8 cellular contexts compared by ENCODE assay signal in the genomic region with DNA sequence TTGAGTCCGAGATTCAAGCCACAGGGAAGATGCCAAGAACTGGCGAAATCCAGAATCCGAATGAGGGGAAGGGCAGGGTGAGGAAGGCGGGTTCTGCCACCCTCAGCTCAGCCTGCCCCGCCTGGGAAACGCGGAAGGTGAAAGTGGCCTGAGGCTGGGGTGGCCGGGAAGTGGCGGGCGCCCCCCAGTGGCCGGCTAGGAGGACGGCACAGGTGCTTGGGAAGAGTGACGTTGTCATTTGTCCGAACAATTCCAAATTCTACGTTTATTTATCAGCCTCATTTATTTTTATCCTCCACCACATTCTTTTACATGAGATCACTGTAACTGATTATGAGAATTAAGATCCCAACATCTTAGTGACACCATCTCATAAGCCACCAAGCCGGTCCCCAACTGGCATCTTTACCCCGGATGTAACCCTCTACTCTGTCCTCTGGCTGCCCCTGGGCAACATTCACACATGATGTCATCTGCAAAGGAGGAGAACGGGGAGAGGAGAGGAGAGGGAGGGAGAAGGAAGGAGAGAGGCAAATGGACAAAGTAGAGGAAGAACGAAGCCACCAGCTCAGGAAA. TPM values are rescaled to one million over a fixed set of nuclear protein-coding genes. Genes with fewer than 3 reads are reported as not detected.
DNase-seq lines count a peak whose midpoint lies in the region; ATAC-seq, FAIRE-seq and TF ChIP-seq lines count a peak whose summit lies in the region.

No MANE protein-coding gene starts in this region.

- H3K4me3 Mint-ChIP-seq in activated naive CD4-positive, alpha-beta T cell treated with anti-CD3 and anti-CD28 coated beads for 36 hours: no peak overlapping the region
- H3K4me3 Mint-ChIP-seq in glutamatergic neuron (ENCODE audit: unreplicated experiment): peak overlapping the region; percentile 39

- in situ Hi-C loops in IMR-90 (cut with MboI; ENCODE audit: low sequenced_read_pairs): no loop called here

- H2AK5ac ChIP-seq in IMR-90 (ENCODE audit: low read depth, low read length): no peak overlapping the region

- no peak overlapping the region for H3K27ac Mint-ChIP-seq in activated naive CD4-positive, alpha-beta T cell treated with anti-CD3 and anti-CD28 coated beads for 36 hours
- H3K27ac Mint-ChIP-seq in glutamatergic neuron (ENCODE audit: unreplicated experiment): no peak overlapping the region

- no peak overlapping the region for H2BK120ac ChIP-seq in IMR-90 (ENCODE audit: low read depth, low read length)

- no peak overlapping the region for H2AK9ac ChIP-seq in IMR-90 (replicated peaks; ENCODE audit: low read depth, low read length, poor library complexity)

- DNase-seq in D721Med (ENCODE audit: insufficient read length, low spot score) (peak; percentile 92), IMR-90 (peak; percentile 33), SHP77 treated with DMSO at 0.1 percent for 48 hours (lab: John Stamatoyannopoulos, UW) (peak; percentile 51), glutamatergic neuron (peak; percentile 79), psoas muscle (peak; percentile 75)
- peak; percentile 71 for DNase-seq in activated naive CD4-positive, alpha-beta T cell treated with anti-CD3 and anti-CD28 coated beads for 36 hours

- H4K91ac ChIP-seq in IMR-90 (ENCODE audit: insufficient read depth, low read depth, low read length): no peak overlapping the region

- dilution Hi-C loops in IMR-90 (cut with HindIII; ENCODE audit: low sequenced_read_pairs, unreplicated experiment): no loop called here

- no peaks in the 10 kb centered on the region for H3K4me1 ChIP-seq in IMR-90 (ENCODE audit: control insufficient read depth, insufficient read depth, low read length)
- peaks cover 4% of the 10 kb centered on the region for H3K4me1 ChIP-seq in psoas muscle

- CTCF ChIA-PET in IMR-90 (lab: Yijun Ruan, JAX): interaction anchor here (0.6 to 1.5 kb wide), 4 partner anchors 26 to 79 kb away, joined by 3 to 6 read pairs (median 4); no protein-coding TSS in a partner anchor
- CTCF ChIA-PET in activated naive CD4-positive, alpha-beta T cell treated with anti-CD3 and anti-CD28 coated beads for 36 hours (lab: Charles Lee): interaction anchor here (0.7 to 10.1 kb wide), 10 partner anchors 11 to 83 kb away, joined by 3 to 171 read pairs (median 4); no protein-coding TSS in a partner anchor

- H3K9me3 ChIP-seq in IMR-90 (ENCODE audit: control insufficient read depth, insufficient read depth, low read length) (no peaks in the 10 kb centered on the region), psoas muscle (no peaks in the 10 kb centered on the region)

- ATAC-seq in IMR-90 (ENCODE audit: low read depth) (peak; percentile 90), psoas muscle (peak; percentile 85 to 97 (median 90)), HG02981 (IDR thresholded peaks at IDR 0.05; ENCODE audit: unreplicated experiment) (no peak), HG03108 (IDR thresholded peaks at IDR 0.05; ENCODE audit: unreplicated experiment) (no peak)

- H3K4me2 ChIP-seq in IMR-90 (ENCODE audit: low read depth, low read length): no peak overlapping the region

- H2BK5ac ChIP-seq in IMR-90 (ENCODE audit: low read depth, low read length, poor library complexity, severe bottlenecking): no peak overlapping the region

- intact Hi-C loops in IMR-90 (cut with micrococcal nuclease) (loop anchor here (5.0 kb wide), 1 partner anchor 162 kb away; no protein-coding TSS in a partner anchor), psoas muscle (cut with DNase I) (loop anchor here in 1 of 2 donors (1.0 kb wide), 1 partner anchor 91 kb away; no protein-coding TSS in a partner anchor)
- intact Hi-C loops in activated naive CD4-positive, alpha-beta T cell treated with anti-CD3 and anti-CD28 coated beads for 36 hours (cut with micrococcal nuclease): loop anchor here (1.0 to 10.0 kb wide), 3 partner anchors 26 to 160 kb away; a partner anchor contains a TSS

- no peak overlapping the region for H3K9ac ChIP-seq in IMR-90 (ENCODE audit: low read depth, low read length)

- no peaks in the 10 kb centered on the region for H3K9me3 Mint-ChIP-seq in activated naive CD4-positive, alpha-beta T cell treated with anti-CD3 and anti-CD28 coated beads for 36 hours
- peaks cover 16% of the 10 kb centered on the region for H3K9me3 Mint-ChIP-seq in glutamatergic neuron (ENCODE audit: unreplicated experiment)

- peaks cover 4% of the 10 kb centered on the region for H3K4me1 Mint-ChIP-seq in activated naive CD4-positive, alpha-beta T cell treated with anti-CD3 and anti-CD28 coated beads for 36 hours (ENCODE audit: low read depth)
- peaks cover 41% of the 10 kb centered on the region for H3K4me1 Mint-ChIP-seq in glutamatergic neuron (ENCODE audit: low read depth, unreplicated experiment)

- H2BK20ac ChIP-seq in IMR-90 (ENCODE audit: low read depth, low read length): no peak overlapping the region

- BruUV-seq in IMR-90 (replicated peaks; lab: Mats Ljungman, UMichigan): no TSS peak

- no peaks in the 10 kb centered on the region for H3K79me1 ChIP-seq in IMR-90 (ENCODE audit: low read depth in 1 of 2, low read length in 2 of 2)

- no peak overlapping the region for H4K5ac ChIP-seq in IMR-90 (ENCODE audit: low read depth, low read length)

- POLR2A ChIA-PET in IMR-90 (lab: Charles Lee; ENCODE audit: unreplicated experiment): no interaction called here

- TF ChIP-seq POLR2A in IMR-90 (IDR thresholded peaks at IDR 0.05; ENCODE audit: low read depth, low read length): no peak

- H3K27ac ChIP-seq in IMR-90 (ENCODE audit: insufficient read depth, low read length) (no peak overlapping the region), psoas muscle (no peak overlapping the region)

- no peak overlapping the region for H3K18ac ChIP-seq in IMR-90 (ENCODE audit: low read depth, low read length)

- no peak overlapping the region for H2BK15ac ChIP-seq in IMR-90 (ENCODE audit: low read depth, low read length)

- peak; percentile 80 for TF ChIP-seq RAD21 in IMR-90 (IDR thresholded peaks at IDR 0.05; ENCODE audit: low read length)

- H3K36me3 ChIP-seq in IMR-90 (ENCODE audit: control insufficient read depth, insufficient read depth, low read length): no peaks in the 10 kb centered on the region
- H3K36me3 ChIP-seq in psoas muscle (ENCODE audit: insufficient read depth in 1 of 2, low read depth in 1 of 2): no peaks in the 10 kb centered on the region

- 2% methylated on average over 9 of the region's 19 CpGs; no CpG with 5 or more reads in 1 of the 2 experiments for WGBS in IMR-90 (ENCODE audit: extremely low coverage in 2 of 2, insufficient read length in 1 of 2), 2 experiments
- 5 to 7% (median 6%) methylated on average over 19 of the region's 19 CpGs for WGBS in psoas muscle, 3 donors

- peak overlapping the region; percentile 48 for H2AFZ ChIP-seq in IMR-90 (replicated peaks; ENCODE audit: low read length, poor library complexity)

- H3K36me3 Mint-ChIP-seq in activated naive CD4-positive, alpha-beta T cell treated with anti-CD3 and anti-CD28 coated beads for 36 hours (ENCODE audit: low read depth): no peaks in the 10 kb centered on the region
- no peaks in the 10 kb centered on the region for H3K36me3 Mint-ChIP-seq in glutamatergic neuron (ENCODE audit: unreplicated experiment)

- H3K4me3 ChIP-seq in IMR-90 (ENCODE audit: insufficient read depth, low read depth, low read length) (no peak overlapping the region), psoas muscle (no peak overlapping the region)

- H3K27me3 ChIP-seq in IMR-90 (ENCODE audit: control insufficient read depth, insufficient read depth, low read length) (peaks cover 76% of the 10 kb centered on the region), psoas muscle (ENCODE audit: insufficient read depth in 3 of 3, low read length in 2 of 3) (peaks cover 0 to 51% (median 5%) of the 10 kb centered on the region in 3 donors)

- no peak overlapping the region for H3K4ac ChIP-seq in IMR-90 (ENCODE audit: low read depth, low read length)

- no peak for FAIRE-seq in D721Med (lab: Jason Lieb, UNC)

- no peak overlapping the region for H3K23ac ChIP-seq in IMR-90 (ENCODE audit: low read depth, low read length)

- TF ChIP-seq CTCF in D721Med (IDR thresholded peaks at IDR 0.05; ENCODE audit: insufficient read depth, missing control alignments) (peak; percentile 93), IMR-90 (conservative IDR thresholded peaks at IDR 0.05; ENCODE audit: low read depth, low read length) (peak; percentile 89), glutamatergic neuron (IDR thresholded peaks at IDR 0.05; ENCODE audit: partially characterized antibody, unreplicated experiment) (peak; percentile 96), psoas muscle (IDR thresholded peaks at IDR 0.05) (peak; percentile 88)

- H3K9me1 ChIP-seq in IMR-90 (ENCODE audit: insufficient read depth, low read length): 0 out of 2 replicates have a peak, but pooled peaks cover 4% of the 10 kb centered on the region

- H3K27me3 Mint-ChIP-seq in activated naive CD4-positive, alpha-beta T cell treated with anti-CD3 and anti-CD28 coated beads for 36 hours (ENCODE audit: low read depth): peaks cover 57% of the 10 kb centered on the region
- peaks cover 33% of the 10 kb centered on the region for H3K27me3 Mint-ChIP-seq in glutamatergic neuron (ENCODE audit: unreplicated experiment)

- H4K8ac ChIP-seq in IMR-90 (ENCODE audit: low read depth in 2 of 2, low read length in 2 of 2): no peak overlapping the region

- H3K56ac ChIP-seq in IMR-90 (ENCODE audit: extremely low read depth, insufficient read depth, low read length): no peak overlapping the region

- H4K20me1 ChIP-seq in IMR-90 (ENCODE audit: insufficient read depth, low read length): no peaks in the 10 kb centered on the region; the same call in 1 of the 2 replicates

- no peak overlapping the region for H3K14ac ChIP-seq in IMR-90 (replicated peaks; ENCODE audit: low read depth, low read length)

TF ChIP-seq in IMR-90, 13 proteins besides CTCF, POLR2A, EP300 and RAD21:
- TF ChIP-seq RCOR1 (IDR thresholded peaks at IDR 0.05; ENCODE audit: insufficient replicate concordance, low read length): no peak
- peak; percentile 60 for TF ChIP-seq SMC3 (IDR thresholded peaks at IDR 0.05; ENCODE audit: low read depth, low read length)
- TF ChIP-seq CHD1 (IDR thresholded peaks at IDR 0.05; ENCODE audit: low read depth, low read length): no peak
TF ChIP-seq in IMR-90: peak in this region for 1.

RNA-seq across cellular contexts. Expression of a gene that starts 21.3 kb away (rescaled TPM):
- total RNA-seq in IMR-90 (2012; rRNA removed): not detected in 2 replicates
- polyA plus RNA-seq in IMR-90 (2012; rRNA removed): not detected in 2 replicates
- 0.01 TPM in 1 of 2 replicates, not detected in the other for polyA plus RNA-seq in IMR-90 (2012; cell fraction: cytosol; rRNA removed)
- 0.13 and 0.15 TPM in 2 replicates for polyA plus RNA-seq in IMR-90 (2012; cell fraction: nucleus; rRNA removed; ENCODE audit: low replicate concordance)
- under 1 TPM; 0.67 to 0.94 TPM for total RNA-seq in activated naive CD4-positive, alpha-beta T cell treated with anti-CD3 and anti-CD28 coated beads for 36 hours
- total RNA-seq in glutamatergic neuron (ENCODE audit: unreplicated experiment): 20.8 TPM
- total RNA-seq in psoas muscle: under 1 TPM in 3 of 4 donors, not detected in 1; 0.13 to 0.39 (median 0.30) TPM
- polyA plus RNA-seq in psoas muscle: under 1 TPM; 0.04 to 0.18 (median 0.08) TPM

Comparison
In these comparisons a context has a peak if more than half of its experiments do, and no peak if none do; other contexts are left out.
1. DNase-seq: peak in every context shown above with its lines; median percentile 92 in D721Med; 79 in glutamatergic neuron; 75 in psoas muscle; 71 in activated naive CD4-positive, alpha-beta T cell treated with anti-CD3 and anti-CD28 coated beads for 36 hours; 51 in SHP77 treated with DMSO at 0.1 percent for 48 hours; 33 in IMR-90.
2. ATAC-seq: peak in IMR-90 (single experiment) and psoas muscle (4 of 4); none in HG02981 (single experiment) and HG03108 (single experiment).
3. RNA of a gene that starts 21.3 kb away (total RNA-seq): 20.8 TPM in glutamatergic neuron (single experiment); 0.67 to 0.94 TPM in activated naive CD4-positive, alpha-beta T cell treated with anti-CD3 and anti-CD28 coated beads for 36 hours, 0.13 to 0.39 TPM in psoas muscle and not detected in IMR-90; every median in the first group is over 10 times any median in the second.
4. Peak in every context shown above with its lines, with median percentiles within 50 percentile points of each other: CTCF ChIP-seq.